In the genomic region with DNA sequence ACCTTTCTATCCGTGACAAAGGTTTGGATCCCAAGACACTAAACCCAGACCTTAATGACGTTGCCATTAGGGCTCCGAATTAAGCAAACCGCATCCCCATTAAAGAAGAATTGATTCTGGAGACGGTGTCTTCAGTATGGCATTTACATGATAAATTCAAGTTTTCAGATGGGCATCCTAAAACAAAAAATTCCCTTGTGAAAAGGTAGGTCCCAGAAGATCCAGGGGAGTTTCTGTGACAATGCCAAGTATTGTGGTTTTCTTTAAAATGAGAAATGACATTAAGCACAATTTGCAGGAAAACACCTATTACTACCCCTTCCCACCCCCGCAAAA, we compare ENCODE assay signal across 1 cellular context.
TF ChIP-seq lines count a peak whose summit lies in the region.

No MANE protein-coding gene starts in this region.

TF ChIP-seq in K562, 482 proteins besides CTCF, POLR2A, EP300 and RAD21 (continues in another document):
- TF ChIP-seq, protein P1, sequence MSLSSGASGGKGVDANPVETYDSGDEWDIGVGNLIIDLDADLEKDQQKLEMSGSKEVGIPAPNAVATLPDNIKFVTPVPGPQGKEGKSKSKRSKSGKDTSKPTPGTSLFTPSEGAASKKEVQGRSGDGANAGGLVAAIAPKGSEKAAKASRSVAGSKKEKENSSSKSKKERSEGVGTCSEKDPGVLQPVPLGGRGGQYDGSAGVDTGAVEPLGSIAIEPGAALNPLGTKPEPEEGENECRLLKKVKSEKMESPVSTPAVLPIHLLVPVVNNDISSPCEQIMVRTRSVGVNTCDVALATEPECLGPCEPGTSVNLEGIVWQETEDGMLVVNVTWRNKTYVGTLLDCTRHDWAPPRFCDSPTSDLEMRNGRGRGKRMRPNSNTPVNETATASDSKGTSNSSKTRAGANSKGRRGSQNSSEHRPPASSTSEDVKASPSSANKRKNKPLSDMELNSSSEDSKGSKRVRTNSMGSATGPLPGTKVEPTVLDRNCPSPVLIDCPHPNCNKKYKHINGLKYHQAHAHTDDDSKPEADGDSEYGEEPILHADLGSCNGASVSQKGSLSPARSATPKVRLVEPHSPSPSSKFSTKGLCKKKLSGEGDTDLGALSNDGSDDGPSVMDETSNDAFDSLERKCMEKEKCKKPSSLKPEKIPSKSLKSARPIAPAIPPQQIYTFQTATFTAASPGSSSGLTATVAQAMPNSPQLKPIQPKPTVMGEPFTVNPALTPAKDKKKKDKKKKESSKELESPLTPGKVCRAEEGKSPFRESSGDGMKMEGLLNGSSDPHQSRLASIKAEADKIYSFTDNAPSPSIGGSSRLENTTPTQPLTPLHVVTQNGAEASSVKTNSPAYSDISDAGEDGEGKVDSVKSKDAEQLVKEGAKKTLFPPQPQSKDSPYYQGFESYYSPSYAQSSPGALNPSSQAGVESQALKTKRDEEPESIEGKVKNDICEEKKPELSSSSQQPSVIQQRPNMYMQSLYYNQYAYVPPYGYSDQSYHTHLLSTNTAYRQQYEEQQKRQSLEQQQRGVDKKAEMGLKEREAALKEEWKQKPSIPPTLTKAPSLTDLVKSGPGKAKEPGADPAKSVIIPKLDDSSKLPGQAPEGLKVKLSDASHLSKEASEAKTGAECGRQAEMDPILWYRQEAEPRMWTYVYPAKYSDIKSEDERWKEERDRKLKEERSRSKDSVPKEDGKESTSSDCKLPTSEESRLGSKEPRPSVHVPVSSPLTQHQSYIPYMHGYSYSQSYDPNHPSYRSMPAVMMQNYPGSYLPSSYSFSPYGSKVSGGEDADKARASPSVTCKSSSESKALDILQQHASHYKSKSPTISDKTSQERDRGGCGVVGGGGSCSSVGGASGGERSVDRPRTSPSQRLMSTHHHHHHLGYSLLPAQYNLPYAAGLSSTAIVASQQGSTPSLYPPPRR (CRISPR knock-in tag; IDR thresholded peaks at IDR 0.05; ENCODE audit: borderline replicate concordance), result 0 out of 2 replicates have a peak, but pooled peaks have one; percentile 10
- TF ChIP-seq FOXJ2 (tag; IDR thresholded peaks at IDR 0.05) (0 out of 2 replicates have a peak, but pooled peaks have one; percentile 44), BCL6 (CRISPR knock-in tag; IDR thresholded peaks at IDR 0.05) (no peak), FOXK2 (conservative IDR thresholded peaks at IDR 0.05 in 1 of 2, IDR thresholded peaks at IDR 0.05 in 1 of 2; ENCODE audit: low read depth in 2 of 2) (0 out of 4 replicates have a peak, but pooled peaks of 1 of the 2 experiments have one; percentile 5), KLF1 (tag; IDR thresholded peaks at IDR 0.05) (no peak), KDM5B (IDR thresholded peaks at IDR 0.05; ENCODE audit: insufficient replicate concordance, low read depth, low read length) (no peak), BRF1 (IDR thresholded peaks at IDR 0.05; ENCODE audit: borderline replicate concordance, extremely low read depth, insufficient read length) (no peak), NFYB (IDR thresholded peaks at IDR 0.05; ENCODE audit: extremely low read depth, insufficient read length) (no peak), PTRF (tag; IDR thresholded peaks at IDR 0.05) (no peak), SMAD4 (CRISPR knock-in tag; conservative IDR thresholded peaks at IDR 0.05) (no peak), ZNF121 (CRISPR knock-in tag; conservative IDR thresholded peaks at IDR 0.05) (no peak), TFAM (CRISPR knock-in tag; conservative IDR thresholded peaks at IDR 0.05) (no peak), TRIM28 (IDR thresholded peaks at IDR 0.05) (no peak)
- TF ChIP-seq, protein P2, sequence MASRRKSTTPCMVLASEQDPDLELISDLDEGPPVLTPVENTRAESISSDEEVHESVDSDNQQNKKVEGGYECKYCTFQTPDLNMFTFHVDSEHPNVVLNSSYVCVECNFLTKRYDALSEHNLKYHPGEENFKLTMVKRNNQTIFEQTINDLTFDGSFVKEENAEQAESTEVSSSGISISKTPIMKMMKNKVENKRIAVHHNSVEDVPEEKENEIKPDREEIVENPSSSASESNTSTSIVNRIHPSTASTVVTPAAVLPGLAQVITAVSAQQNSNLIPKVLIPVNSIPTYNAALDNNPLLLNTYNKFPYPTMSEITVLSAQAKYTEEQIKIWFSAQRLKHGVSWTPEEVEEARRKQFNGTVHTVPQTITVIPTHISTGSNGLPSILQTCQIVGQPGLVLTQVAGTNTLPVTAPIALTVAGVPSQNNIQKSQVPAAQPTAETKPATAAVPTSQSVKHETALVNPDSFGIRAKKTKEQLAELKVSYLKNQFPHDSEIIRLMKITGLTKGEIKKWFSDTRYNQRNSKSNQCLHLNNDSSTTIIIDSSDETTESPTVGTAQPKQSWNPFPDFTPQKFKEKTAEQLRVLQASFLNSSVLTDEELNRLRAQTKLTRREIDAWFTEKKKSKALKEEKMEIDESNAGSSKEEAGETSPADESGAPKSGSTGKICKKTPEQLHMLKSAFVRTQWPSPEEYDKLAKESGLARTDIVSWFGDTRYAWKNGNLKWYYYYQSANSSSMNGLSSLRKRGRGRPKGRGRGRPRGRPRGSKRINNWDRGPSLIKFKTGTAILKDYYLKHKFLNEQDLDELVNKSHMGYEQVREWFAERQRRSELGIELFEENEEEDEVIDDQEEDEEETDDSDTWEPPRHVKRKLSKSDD (conservative IDR thresholded peaks at IDR 0.05; ENCODE audit: low read length), result no peak
- TF ChIP-seq, protein P3, sequence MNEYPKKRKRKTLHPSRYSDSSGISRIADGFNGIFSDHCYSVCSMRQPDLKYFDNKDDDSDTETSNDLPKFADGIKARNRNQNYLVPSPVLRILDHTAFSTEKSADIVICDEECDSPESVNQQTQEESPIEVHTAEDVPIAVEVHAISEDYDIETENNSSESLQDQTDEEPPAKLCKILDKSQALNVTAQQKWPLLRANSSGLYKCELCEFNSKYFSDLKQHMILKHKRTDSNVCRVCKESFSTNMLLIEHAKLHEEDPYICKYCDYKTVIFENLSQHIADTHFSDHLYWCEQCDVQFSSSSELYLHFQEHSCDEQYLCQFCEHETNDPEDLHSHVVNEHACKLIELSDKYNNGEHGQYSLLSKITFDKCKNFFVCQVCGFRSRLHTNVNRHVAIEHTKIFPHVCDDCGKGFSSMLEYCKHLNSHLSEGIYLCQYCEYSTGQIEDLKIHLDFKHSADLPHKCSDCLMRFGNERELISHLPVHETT (CRISPR knock-in tag; conservative IDR thresholded peaks at IDR 0.05 in 1 of 2, IDR thresholded peaks at IDR 0.05 in 1 of 2), result no peak
- TF ChIP-seq, protein P4, sequence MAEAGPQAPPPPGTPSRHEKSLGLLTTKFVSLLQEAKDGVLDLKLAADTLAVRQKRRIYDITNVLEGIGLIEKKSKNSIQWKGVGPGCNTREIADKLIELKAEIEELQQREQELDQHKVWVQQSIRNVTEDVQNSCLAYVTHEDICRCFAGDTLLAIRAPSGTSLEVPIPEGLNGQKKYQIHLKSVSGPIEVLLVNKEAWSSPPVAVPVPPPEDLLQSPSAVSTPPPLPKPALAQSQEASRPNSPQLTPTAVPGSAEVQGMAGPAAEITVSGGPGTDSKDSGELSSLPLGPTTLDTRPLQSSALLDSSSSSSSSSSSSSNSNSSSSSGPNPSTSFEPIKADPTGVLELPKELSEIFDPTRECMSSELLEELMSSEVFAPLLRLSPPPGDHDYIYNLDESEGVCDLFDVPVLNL (CRISPR knock-in tag; IDR thresholded peaks at IDR 0.05; ENCODE audit: low read depth), result no peak
- TF ChIP-seq, protein P5, sequence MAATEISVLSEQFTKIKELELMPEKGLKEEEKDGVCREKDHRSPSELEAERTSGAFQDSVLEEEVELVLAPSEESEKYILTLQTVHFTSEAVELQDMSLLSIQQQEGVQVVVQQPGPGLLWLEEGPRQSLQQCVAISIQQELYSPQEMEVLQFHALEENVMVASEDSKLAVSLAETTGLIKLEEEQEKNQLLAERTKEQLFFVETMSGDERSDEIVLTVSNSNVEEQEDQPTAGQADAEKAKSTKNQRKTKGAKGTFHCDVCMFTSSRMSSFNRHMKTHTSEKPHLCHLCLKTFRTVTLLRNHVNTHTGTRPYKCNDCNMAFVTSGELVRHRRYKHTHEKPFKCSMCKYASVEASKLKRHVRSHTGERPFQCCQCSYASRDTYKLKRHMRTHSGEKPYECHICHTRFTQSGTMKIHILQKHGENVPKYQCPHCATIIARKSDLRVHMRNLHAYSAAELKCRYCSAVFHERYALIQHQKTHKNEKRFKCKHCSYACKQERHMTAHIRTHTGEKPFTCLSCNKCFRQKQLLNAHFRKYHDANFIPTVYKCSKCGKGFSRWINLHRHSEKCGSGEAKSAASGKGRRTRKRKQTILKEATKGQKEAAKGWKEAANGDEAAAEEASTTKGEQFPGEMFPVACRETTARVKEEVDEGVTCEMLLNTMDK (IDR thresholded peaks at IDR 0.05; ENCODE audit: borderline replicate concordance, insufficient read depth, low read depth, low read length, poor library complexity, severe bottlenecking), result no peak
- TF ChIP-seq, protein P6, sequence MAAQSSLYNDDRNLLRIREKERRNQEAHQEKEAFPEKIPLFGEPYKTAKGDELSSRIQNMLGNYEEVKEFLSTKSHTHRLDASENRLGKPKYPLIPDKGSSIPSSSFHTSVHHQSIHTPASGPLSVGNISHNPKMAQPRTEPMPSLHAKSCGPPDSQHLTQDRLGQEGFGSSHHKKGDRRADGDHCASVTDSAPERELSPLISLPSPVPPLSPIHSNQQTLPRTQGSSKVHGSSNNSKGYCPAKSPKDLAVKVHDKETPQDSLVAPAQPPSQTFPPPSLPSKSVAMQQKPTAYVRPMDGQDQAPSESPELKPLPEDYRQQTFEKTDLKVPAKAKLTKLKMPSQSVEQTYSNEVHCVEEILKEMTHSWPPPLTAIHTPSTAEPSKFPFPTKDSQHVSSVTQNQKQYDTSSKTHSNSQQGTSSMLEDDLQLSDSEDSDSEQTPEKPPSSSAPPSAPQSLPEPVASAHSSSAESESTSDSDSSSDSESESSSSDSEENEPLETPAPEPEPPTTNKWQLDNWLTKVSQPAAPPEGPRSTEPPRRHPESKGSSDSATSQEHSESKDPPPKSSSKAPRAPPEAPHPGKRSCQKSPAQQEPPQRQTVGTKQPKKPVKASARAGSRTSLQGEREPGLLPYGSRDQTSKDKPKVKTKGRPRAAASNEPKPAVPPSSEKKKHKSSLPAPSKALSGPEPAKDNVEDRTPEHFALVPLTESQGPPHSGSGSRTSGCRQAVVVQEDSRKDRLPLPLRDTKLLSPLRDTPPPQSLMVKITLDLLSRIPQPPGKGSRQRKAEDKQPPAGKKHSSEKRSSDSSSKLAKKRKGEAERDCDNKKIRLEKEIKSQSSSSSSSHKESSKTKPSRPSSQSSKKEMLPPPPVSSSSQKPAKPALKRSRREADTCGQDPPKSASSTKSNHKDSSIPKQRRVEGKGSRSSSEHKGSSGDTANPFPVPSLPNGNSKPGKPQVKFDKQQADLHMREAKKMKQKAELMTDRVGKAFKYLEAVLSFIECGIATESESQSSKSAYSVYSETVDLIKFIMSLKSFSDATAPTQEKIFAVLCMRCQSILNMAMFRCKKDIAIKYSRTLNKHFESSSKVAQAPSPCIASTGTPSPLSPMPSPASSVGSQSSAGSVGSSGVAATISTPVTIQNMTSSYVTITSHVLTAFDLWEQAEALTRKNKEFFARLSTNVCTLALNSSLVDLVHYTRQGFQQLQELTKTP (IDR thresholded peaks at IDR 0.05; ENCODE audit: low read depth in 1 of 2, partially characterized antibody in 2 of 2), result no peak
- TF ChIP-seq, protein P7, sequence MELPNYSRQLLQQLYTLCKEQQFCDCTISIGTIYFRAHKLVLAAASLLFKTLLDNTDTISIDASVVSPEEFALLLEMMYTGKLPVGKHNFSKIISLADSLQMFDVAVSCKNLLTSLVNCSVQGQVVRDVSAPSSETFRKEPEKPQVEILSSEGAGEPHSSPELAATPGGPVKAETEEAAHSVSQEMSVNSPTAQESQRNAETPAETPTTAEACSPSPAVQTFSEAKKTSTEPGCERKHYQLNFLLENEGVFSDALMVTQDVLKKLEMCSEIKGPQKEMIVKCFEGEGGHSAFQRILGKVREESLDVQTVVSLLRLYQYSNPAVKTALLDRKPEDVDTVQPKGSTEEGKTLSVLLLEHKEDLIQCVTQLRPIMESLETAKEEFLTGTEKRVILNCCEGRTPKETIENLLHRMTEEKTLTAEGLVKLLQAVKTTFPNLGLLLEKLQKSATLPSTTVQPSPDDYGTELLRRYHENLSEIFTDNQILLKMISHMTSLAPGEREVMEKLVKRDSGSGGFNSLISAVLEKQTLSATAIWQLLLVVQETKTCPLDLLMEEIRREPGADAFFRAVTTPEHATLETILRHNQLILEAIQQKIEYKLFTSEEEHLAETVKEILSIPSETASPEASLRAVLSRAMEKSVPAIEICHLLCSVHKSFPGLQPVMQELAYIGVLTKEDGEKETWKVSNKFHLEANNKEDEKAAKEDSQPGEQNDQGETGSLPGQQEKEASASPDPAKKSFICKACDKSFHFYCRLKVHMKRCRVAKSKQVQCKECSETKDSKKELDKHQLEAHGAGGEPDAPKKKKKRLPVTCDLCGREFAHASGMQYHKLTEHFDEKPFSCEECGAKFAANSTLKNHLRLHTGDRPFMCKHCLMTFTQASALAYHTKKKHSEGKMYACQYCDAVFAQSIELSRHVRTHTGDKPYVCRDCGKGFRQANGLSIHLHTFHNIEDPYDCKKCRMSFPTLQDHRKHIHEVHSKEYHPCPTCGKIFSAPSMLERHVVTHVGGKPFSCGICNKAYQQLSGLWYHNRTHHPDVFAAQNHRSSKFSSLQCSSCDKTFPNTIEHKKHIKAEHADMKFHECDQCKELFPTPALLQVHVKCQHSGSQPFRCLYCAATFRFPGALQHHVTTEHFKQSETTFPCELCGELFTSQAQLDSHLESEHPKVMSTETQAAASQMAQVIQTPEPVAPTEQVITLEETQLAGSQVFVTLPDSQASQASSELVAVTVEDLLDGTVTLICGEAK (IDR thresholded peaks at IDR 0.05), result peak; percentile 21; the same call in 1 of the 2 replicates
- TF ChIP-seq, protein P7 (CRISPR knock-in tag; IDR thresholded peaks at IDR 0.05), result no peak
